22 cellular contexts compared by ENCODE assay signal in genomic region chr4:1986578-1987210, GRCh38.
"Had no signal": no experiment of that assay in that cellular context is flagged by ENCODE, and none has a peak within 500 bp of the region (broad histone marks: within the 10 kb centered on the region; RNA-seq: fewer than 3 reads in every experiment).

No MANE protein-coding gene starts in this region.

- H3K4me1 ChIP-seq: foreskin keratinocyte, lower lobe of right lung, psoas muscle, thyroid gland had no signal

- H3K9me3 ChIP-seq: lower lobe of right lung, psoas muscle, thyroid gland, vagina had no signal

- ATAC-seq: activated CD4-positive, alpha-beta T cell treated with anti-CD3 and anti-CD28 coated beads for 36 hours; foreskin keratinocyte; psoas muscle; right cardiac atrium; WTC11 had no signal

- H3K27ac Mint-ChIP-seq: activated CD4-positive, alpha-beta T cell treated with anti-CD3 and anti-CD28 coated beads for 36 hours; T-helper 2 cell treated with Interferon-gamma antibody and Interleukin-4, amounts not matched to agents 5 μg/mL and 100 μg/mL, for 36 hours; WTC11 had no signal

- H3K4me3 ChIP-seq: lower lobe of right lung, psoas muscle, skin epidermis, thyroid gland, vagina had no signal

- H3K27ac ChIP-seq: brain microvascular endothelial cell, foreskin keratinocyte, lower lobe of right lung, psoas muscle, skin epidermis, thyroid gland, vagina had no signal

- FAIRE-seq: colon, TTC549 had no signal

- DNase-seq: activated CD4-positive, alpha-beta T cell treated with anti-CD3 and anti-CD28 coated beads for 36 hours; activated CD4-positive, alpha-beta T cell treated with anti-CD3 and anti-CD28 coated beads, Interleukin-2, amount 50 U/mL, for 48 hours; activated effector memory CD4-positive, alpha-beta T cell treated with Interleukin-2 at 50 U/mL for 16 hours; activated naive CD4-positive, alpha-beta T cell treated with anti-CD3 and anti-CD28 coated beads, Interleukin-2, amount 50 U/mL, for 16 hours; aorta; brain microvascular endothelial cell; central memory CD4-positive, alpha-beta T cell; foreskin keratinocyte; hypothalamus; islet precursor cell; lower lobe of right lung; psoas muscle; stimulated activated CD4-positive, alpha-beta T cell treated with anti-CD3 and anti-CD28 coated beads, Interleukin-15, amount 100 ng/mL, for 24 hours; stimulated activated CD4-positive, alpha-beta T cell treated with anti-CD3 and anti-CD28 coated beads, Interleukin-2, amount 100 ng/mL, for 48 hours; thyroid gland had no signal

- H3K27me3 Mint-ChIP-seq: activated CD4-positive, alpha-beta T cell treated with anti-CD3 and anti-CD28 coated beads for 36 hours had no signal

- H3K4me1 Mint-ChIP-seq: activated CD4-positive, alpha-beta T cell treated with anti-CD3 and anti-CD28 coated beads for 36 hours; WTC11 had no signal

- H3K27me3 ChIP-seq: brain microvascular endothelial cell, foreskin keratinocyte, thyroid gland, vagina had no signal

- H3K4me3 Mint-ChIP-seq: activated CD4-positive, alpha-beta T cell treated with anti-CD3 and anti-CD28 coated beads for 36 hours; T-helper 2 cell treated with Interferon-gamma antibody and Interleukin-4, amounts not matched to agents 5 μg/mL and 100 μg/mL, for 36 hours; WTC11 had no signal

- H3K9me3 Mint-ChIP-seq: T-helper 2 cell treated with Interferon-gamma antibody and Interleukin-4, amounts not matched to agents 5 μg/mL and 100 μg/mL, for 36 hours; WTC11 had no signal
